In genomic region chr3:52046186-52046913, GRCh38 we compare ENCODE assay signal across 1 cellular context.
TF ChIP-seq lines count a peak whose summit lies in the region.

No MANE protein-coding gene starts in this region.

TF ChIP-seq in IMR-90, 13 proteins besides CTCF, POLR2A, EP300 and RAD21 (continued from another document):
- TF ChIP-seq NFE2L2 (IDR thresholded peaks at IDR 0.05; ENCODE audit: low read depth, low read length), result peak; percentile 8; the same call in 1 of the 2 replicates
- peak; percentile 82 for TF ChIP-seq MAZ (IDR thresholded peaks at IDR 0.05; ENCODE audit: borderline replicate concordance, low read depth, low read length)
- TF ChIP-seq USF2 (IDR thresholded peaks at IDR 0.05; ENCODE audit: low read depth, low read length), result no peak
- peak; percentile 37; the same call in 1 of the 2 replicates for TF ChIP-seq BHLHE40 (IDR thresholded peaks at IDR 0.05; ENCODE audit: low read depth, low read length)
- no peak for TF ChIP-seq CHD1 (IDR thresholded peaks at IDR 0.05; ENCODE audit: low read depth, low read length)
- 0 out of 2 replicates have a peak, but pooled peaks have one; percentile 7 for TF ChIP-seq MAFK (IDR thresholded peaks at IDR 0.05; ENCODE audit: low read depth, low read length)
- TF ChIP-seq MXI1 (IDR thresholded peaks at IDR 0.05; ENCODE audit: borderline replicate concordance, low read depth, low read length), result peak; percentile 25; the same call in 1 of the 2 replicates
- TF ChIP-seq RFX5 (IDR thresholded peaks at IDR 0.05; ENCODE audit: low read depth, low read length), result no peak
- no peak for TF ChIP-seq SMC3 (IDR thresholded peaks at IDR 0.05; ENCODE audit: low read depth, low read length)
- TF ChIP-seq RCOR1 (IDR thresholded peaks at IDR 0.05; ENCODE audit: insufficient replicate concordance, low read length), result peak; percentile 94
